Comparison of ENCODE assay signal across 17 cellular contexts in genomic region chr11:119324124-119324665, GRCh38. TPM values are rescaled to one million over a fixed set of nuclear protein-coding genes. Genes with fewer than 3 reads are reported as not detected.
DNase-seq lines count a peak whose midpoint lies in the region; ATAC-seq and TF ChIP-seq lines count a peak whose summit lies in the region.
"Had no signal": no experiment of that assay in that cellular context is flagged by ENCODE, and none has a peak within 500 bp of the region (broad histone marks: within the 10 kb centered on the region; RNA-seq: fewer than 3 reads in every experiment).

No MANE protein-coding gene starts in this region.

- 91 to 93% methylated on average over 4 to 5 of the region's 5 CpGs for WGBS in endodermal cell (ENCODE audit: insufficient coverage in 1 of 2, insufficient read length in 1 of 2), 2 experiments

- no peak overlapping the region for H3K4me3 ChIP-seq in right atrium auricular region
- no peak overlapping the region for H3K4me3 ChIP-seq in endodermal cell (ENCODE audit: low read length)
- H3K4me3 ChIP-seq: A549, SJCRH30 had no signal

- H3K4me1 Mint-ChIP-seq in stimulated activated naive B cell treated with anti-CD40 and anti-IgM and Interleukin-4, amounts not matched to agents 10 μg/mL and 1 μg/mL and 100 μg/mL, for 72 hours = peaks cover 26 to 39% of the 10 kb centered on the region in 2 donors
- H3K4me1 Mint-ChIP-seq in endodermal cell = peaks cover 20% of the 10 kb centered on the region
- H3K4me1 Mint-ChIP-seq in activated T-helper 17 cell treated with anti-CD3 and anti-CD28 coated beads, Interleukin-2, amount 50 U/mL, for 72 hours = peaks cover 14% of the 10 kb centered on the region

- H3K27ac ChIP-seq in right atrium auricular region = no peak overlapping the region
- H3K27ac ChIP-seq in endodermal cell (ENCODE audit: low read depth, low read length) = no peak overlapping the region
- H3K27ac ChIP-seq: A549, SJCRH30 had no signal

- no peaks in the 10 kb centered on the region for H3K36me3 Mint-ChIP-seq in stimulated activated naive B cell treated with anti-CD40 and anti-IgM and Interleukin-4, amounts not matched to agents 10 μg/mL and 1 μg/mL and 100 μg/mL, for 72 hours
- no peaks in the 10 kb centered on the region for H3K36me3 Mint-ChIP-seq in endodermal cell (ENCODE audit: low read depth)
- H3K36me3 Mint-ChIP-seq in activated T-helper 17 cell treated with anti-CD3 and anti-CD28 coated beads, Interleukin-2, amount 50 U/mL, for 72 hours (ENCODE audit: low read depth) = no peaks in the 10 kb centered on the region

- no peaks in the 10 kb centered on the region for H3K9me3 Mint-ChIP-seq in stimulated activated naive B cell treated with anti-CD40 and anti-IgM and Interleukin-4, amounts not matched to agents 10 μg/mL and 1 μg/mL and 100 μg/mL, for 72 hours
- no peaks in the 10 kb centered on the region for H3K9me3 Mint-ChIP-seq in endodermal cell
- no peaks in the 10 kb centered on the region for H3K9me3 Mint-ChIP-seq in activated T-helper 17 cell treated with anti-CD3 and anti-CD28 coated beads, Interleukin-2, amount 50 U/mL, for 72 hours

- H3K27me3 ChIP-seq in right atrium auricular region (no peaks in the 10 kb centered on the region), endodermal cell (ENCODE audit: control insufficient read depth, insufficient read depth, low read length, poor library complexity, severe bottlenecking) (no peaks in the 10 kb centered on the region)
- H3K27me3 ChIP-seq: SJCRH30 had no signal

- H3K27ac Mint-ChIP-seq in stimulated activated naive B cell treated with anti-CD40 and anti-IgM and Interleukin-4, amounts not matched to agents 10 μg/mL and 1 μg/mL and 100 μg/mL, for 72 hours = no peak overlapping the region
- no peak overlapping the region for H3K27ac Mint-ChIP-seq in endodermal cell
- H3K27ac Mint-ChIP-seq in activated T-helper 17 cell treated with anti-CD3 and anti-CD28 coated beads, Interleukin-2, amount 50 U/mL, for 72 hours = no peak overlapping the region

- H3K27me3 Mint-ChIP-seq in stimulated activated naive B cell treated with anti-CD40 and anti-IgM and Interleukin-4, amounts not matched to agents 10 μg/mL and 1 μg/mL and 100 μg/mL, for 72 hours = peaks cover 10% of the 10 kb centered on the region in 2 donors
- no peaks in the 10 kb centered on the region for H3K27me3 Mint-ChIP-seq in endodermal cell (ENCODE audit: insufficient read depth)
- peaks cover 3% of the 10 kb centered on the region for H3K27me3 Mint-ChIP-seq in activated T-helper 17 cell treated with anti-CD3 and anti-CD28 coated beads, Interleukin-2, amount 50 U/mL, for 72 hours

- TF ChIP-seq CTCF in right atrium auricular region (IDR thresholded peaks at IDR 0.05) = no peak
- TF ChIP-seq CTCF in endodermal cell (conservative IDR thresholded peaks at IDR 0.05) = no peak

- H3K4me1 ChIP-seq in right atrium auricular region (peaks cover 0 to 34% of the 10 kb centered on the region in 2 donors), endodermal cell (ENCODE audit: control insufficient read depth, insufficient read depth, low read length) (peaks cover 6% of the 10 kb centered on the region)

- ATAC-seq in Right ventricle myocardium inferior (no peak), left lobe of liver (no peak), HG03432 (IDR thresholded peaks at IDR 0.05; ENCODE audit: unreplicated experiment) (no peak)
- peak; percentile 44 to 54 for ATAC-seq in stimulated activated naive B cell treated with anti-CD40 and anti-IgM and Interleukin-4, amounts not matched to agents 10 μg/mL and 1 μg/mL and 100 μg/mL, for 72 hours (replicated peaks)
- ATAC-seq in activated T-helper 17 cell treated with anti-CD3 and anti-CD28 coated beads, Interleukin-2, amount 50 U/mL, for 72 hours (replicated peaks) = no peak

- no peak overlapping the region for H3K9ac ChIP-seq in endodermal cell (ENCODE audit: extremely low read depth, low read length, poor library complexity, severe bottlenecking)

- DNase-seq in Right ventricle myocardium inferior (ENCODE audit: missing footprints) (peak; percentile 0), right atrium auricular region (ENCODE audit: low spot score) (no peak), NCI-H69 (lab: John Stamatoyannopoulos, UW) (peak; percentile 56), left lobe of liver (ENCODE audit: low spot score) (peak; percentile 10), endodermal cell (no peak)
- DNase-seq in stimulated activated naive B cell treated with anti-CD40 and anti-IgM and Interleukin-4, amounts not matched to agents 10 μg/mL and 1 μg/mL and 100 μg/mL, for 72 hours = no peak
- DNase-seq: NCI-H1048, NCI-H2171 had no signal

- H3K9me3 ChIP-seq in right atrium auricular region = no peaks in the 10 kb centered on the region
- H3K9me3 ChIP-seq in endodermal cell (ENCODE audit: control insufficient read depth, low read length) = no peaks in the 10 kb centered on the region
- H3K9me3 ChIP-seq: A549, Caco-2, SJCRH30 had no signal

- intact Hi-C loops in Right ventricle myocardium inferior (cut with DNase I) = loop anchor here (5.0 kb wide), 2 partner anchors 57 to 217 kb away; partner anchors contain the start of gene C2CD2L

- H3K4me3 Mint-ChIP-seq in stimulated activated naive B cell treated with anti-CD40 and anti-IgM and Interleukin-4, amounts not matched to agents 10 μg/mL and 1 μg/mL and 100 μg/mL, for 72 hours = no peak overlapping the region
- no peak overlapping the region for H3K4me3 Mint-ChIP-seq in endodermal cell
- no peak overlapping the region for H3K4me3 Mint-ChIP-seq in activated T-helper 17 cell treated with anti-CD3 and anti-CD28 coated beads, Interleukin-2, amount 50 U/mL, for 72 hours

- H3K36me3 ChIP-seq in right atrium auricular region (no peaks in the 10 kb centered on the region), endodermal cell (ENCODE audit: control insufficient read depth, insufficient read depth, low read length) (no peaks in the 10 kb centered on the region)
- H3K36me3 ChIP-seq: SJCRH30 had no signal

RNA-seq across cellular contexts. Expression of gene MCAM, which starts 7.3 kb away (rescaled TPM):
- 68.7 TPM for total RNA-seq in Right ventricle myocardium inferior
- 100 to 1,000 TPM; 356 to 509 TPM for total RNA-seq in right atrium auricular region
- 1.5 TPM for total RNA-seq in left lobe of liver
- 10 to 100 TPM; 21.9 to 28.3 TPM for total RNA-seq in endodermal cell
- polyA plus RNA-seq in endodermal cell (2013, experiment 1 of 2) = 18.9 TPM
- 19.8 TPM for polyA plus RNA-seq in endodermal cell (2013, experiment 2 of 2)
- total RNA-seq in activated T-helper 17 cell treated with anti-CD3 and anti-CD28 coated beads, Interleukin-2, amount 50 U/mL, for 72 hours = 10 to 100 TPM in 1 of 2 donors, 1 to 10 TPM in 1; 8.2 to 31.1 TPM

RNA-seq across cellular contexts. Expression of gene RNF26, which starts 10.1 kb away (rescaled TPM):
- total RNA-seq in Right ventricle myocardium inferior (13.1 TPM), right atrium auricular region (10 to 100 TPM in 1 of 2 donors, 1 to 10 TPM in 1; 8.2 to 10.3 TPM), left lobe of liver (15.0 TPM), endodermal cell (10 to 100 TPM; 51.8 to 76.3 TPM)
- 65.6 TPM for polyA plus RNA-seq in endodermal cell (2013, experiment 1 of 2)
- polyA plus RNA-seq in endodermal cell (2013, experiment 2 of 2) = 64.4 TPM
- total RNA-seq in activated T-helper 17 cell treated with anti-CD3 and anti-CD28 coated beads, Interleukin-2, amount 50 U/mL, for 72 hours = 10 to 100 TPM; 23.7 to 32.6 TPM

RNA-seq across cellular contexts. Expression of gene C1QTNF5, which starts 16.5 kb away (rescaled TPM):
- total RNA-seq in Right ventricle myocardium inferior (17.5 TPM), right atrium auricular region (10 to 100 TPM; 41.4 to 47.4 TPM), left lobe of liver (4.7 TPM), endodermal cell (under 1 TPM; 0.62 to 0.66 TPM)
- polyA plus RNA-seq in endodermal cell (2013, experiment 1 of 2) = 5.5 TPM
- polyA plus RNA-seq in endodermal cell (2013, experiment 2 of 2) = 4.8 TPM
- not detected for total RNA-seq in activated T-helper 17 cell treated with anti-CD3 and anti-CD28 coated beads, Interleukin-2, amount 50 U/mL, for 72 hours
- total RNA-seq: H4, OCI-LY7 had no signal
- polyA plus RNA-seq: A549 had no signal

RNA-seq across cellular contexts. Expression of gene MFRP, which starts 22.3 kb away (rescaled TPM):
- not detected for total RNA-seq in Right ventricle myocardium inferior
- not detected for total RNA-seq in right atrium auricular region
- not detected for total RNA-seq in left lobe of liver
- not detected for total RNA-seq in endodermal cell
- not detected for polyA plus RNA-seq in endodermal cell (2013, experiment 1 of 2)
- polyA plus RNA-seq in endodermal cell (2013, experiment 2 of 2) = not detected
- total RNA-seq in activated T-helper 17 cell treated with anti-CD3 and anti-CD28 coated beads, Interleukin-2, amount 50 U/mL, for 72 hours = not detected
- total RNA-seq: Caco-2, H4, M059J, OCI-LY7, RPMI7951, SJCRH30 had no signal
- polyA plus RNA-seq: A549 had no signal

RNA-seq across cellular contexts. Expression of gene USP2, which starts 57.3 kb away (rescaled TPM):
- total RNA-seq in Right ventricle myocardium inferior (140 TPM), right atrium auricular region (10 to 100 TPM; 38.9 to 58.7 TPM), left lobe of liver (10.9 TPM), endodermal cell (10 to 100 TPM; 17.8 to 21.1 TPM)
- polyA plus RNA-seq in endodermal cell (2013, experiment 1 of 2) = 5.7 TPM
- polyA plus RNA-seq in endodermal cell (2013, experiment 2 of 2) = 7.9 TPM
- total RNA-seq in activated T-helper 17 cell treated with anti-CD3 and anti-CD28 coated beads, Interleukin-2, amount 50 U/mL, for 72 hours = 1 to 10 TPM in 1 of 2 donors, under 1 TPM in 1; 0.52 to 1.3 TPM

Comparison
In these comparisons a context has a peak if more than half of its experiments do, and no peak if none do; other contexts are left out.
1. DNase-seq: peak in Right ventricle myocardium inferior (single experiment), NCI-H69 (single experiment) and left lobe of liver (single experiment); none in right atrium auricular region (single experiment), stimulated activated naive B cell treated with anti-CD40 and anti-IgM and Interleukin-4, amounts not matched to agents 10 μg/mL and 1 μg/mL and 100 μg/mL, for 72 hours (single experiment) and endodermal cell (single experiment).
2. ATAC-seq: peak in stimulated activated naive B cell treated with anti-CD40 and anti-IgM and Interleukin-4, amounts not matched to agents 10 μg/mL and 1 μg/mL and 100 μg/mL, for 72 hours (2 of 2); none in Right ventricle myocardium inferior (single experiment), left lobe of liver (single experiment), activated T-helper 17 cell treated with anti-CD3 and anti-CD28 coated beads, Interleukin-2, amount 50 U/mL, for 72 hours (single experiment) and HG03432 (single experiment).